In the genomic region with DNA sequence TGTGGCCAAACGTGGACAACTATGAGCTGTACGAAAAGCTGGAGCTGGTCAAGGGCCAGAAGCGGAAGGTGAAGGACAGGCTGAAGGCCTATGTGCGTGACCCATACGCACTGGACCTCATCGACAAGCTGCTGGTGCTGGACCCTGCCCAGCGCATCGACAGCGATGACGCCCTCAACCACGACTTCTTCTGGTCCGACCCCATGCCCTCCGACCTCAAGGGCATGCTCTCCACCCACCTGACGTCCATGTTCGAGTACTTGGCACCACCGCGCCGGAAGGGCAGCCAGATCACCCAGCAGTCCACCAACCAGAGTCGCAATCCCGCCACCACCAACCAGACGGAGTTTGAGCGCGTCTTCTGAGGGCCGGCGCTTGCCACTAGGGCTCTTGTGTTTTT, we compare ENCODE assay signal across 18 cellular contexts. TPM values are rescaled to one million over a fixed set of nuclear protein-coding genes. Genes with fewer than 3 reads are reported as not detected.
A peak's percentile ranks its signal among the peaks of the same experiment; 100 is the strongest.
DNase-seq lines count a peak whose midpoint lies in the region; ATAC-seq and TF ChIP-seq lines count a peak whose summit lies in the region.
"Had no signal": no experiment of that assay in that cellular context is flagged by ENCODE, and none has a peak within 500 bp of the region (broad histone marks: within the 10 kb centered on the region; RNA-seq: fewer than 3 reads in every experiment).

No MANE protein-coding gene starts in this region.

- no peak overlapping the region for H3K23ac ChIP-seq in trophoblast cell (ENCODE audit: low read length)

- peak overlapping the region; percentile 0 for H3K27ac Mint-ChIP-seq in activated naive CD4-positive, alpha-beta T cell treated with anti-CD3 and anti-CD28 coated beads, Interleukin-2, amount 10 ng/mL, durations not matched to agents 7 days and 5 days
- H3K27ac Mint-ChIP-seq in central memory CD8-positive, alpha-beta T cell (ENCODE audit: low read depth) = no peak overlapping the region
- H3K27ac Mint-ChIP-seq in activated CD8-positive, alpha-beta memory T cell treated with anti-CD3 and anti-CD28 coated beads, Interleukin-2, amount 10 ng/mL, durations not matched to agents 7 days and 5 days = no peak overlapping the region
- H3K27ac Mint-ChIP-seq: progenitor cell of endocrine pancreas had no signal

- H3K9me3 Mint-ChIP-seq in activated naive CD4-positive, alpha-beta T cell treated with anti-CD3 and anti-CD28 coated beads, Interleukin-2, amount 10 ng/mL, durations not matched to agents 7 days and 5 days = no peaks in the 10 kb centered on the region
- no peaks in the 10 kb centered on the region for H3K9me3 Mint-ChIP-seq in central memory CD8-positive, alpha-beta T cell
- no peaks in the 10 kb centered on the region for H3K9me3 Mint-ChIP-seq in activated CD8-positive, alpha-beta memory T cell treated with anti-CD3 and anti-CD28 coated beads, Interleukin-2, amount 10 ng/mL, durations not matched to agents 7 days and 5 days (ENCODE audit: low read depth)

- no peak overlapping the region for H2BK120ac ChIP-seq in trophoblast cell (ENCODE audit: insufficient read depth, low read length, poor library complexity)

- H3K9me3 ChIP-seq in MM.1S (replicated peaks; ENCODE audit: insufficient read depth, low read length) = no peaks in the 10 kb centered on the region
- no peaks in the 10 kb centered on the region for H3K9me3 ChIP-seq in trophoblast cell (ENCODE audit: insufficient read depth, low read depth, low read length)
- H3K9me3 ChIP-seq: esophagus squamous epithelium, thyroid gland had no signal

- H3K9ac ChIP-seq in MM.1S (ENCODE audit: low read length) = no peak overlapping the region
- no peak overlapping the region for H3K9ac ChIP-seq in trophoblast cell (ENCODE audit: low read length)

- H2BK5ac ChIP-seq in trophoblast cell (ENCODE audit: low read depth, low read length, poor library complexity) = no peak overlapping the region

- H2BK12ac ChIP-seq in trophoblast cell (ENCODE audit: low read length) = no peak overlapping the region

- peaks cover 6% of the 10 kb centered on the region for H3K79me1 ChIP-seq in trophoblast cell (ENCODE audit: low read length)

- no peak overlapping the region for H4K8ac ChIP-seq in trophoblast cell (ENCODE audit: low read depth, low read length)

- H2AFZ ChIP-seq in MM.1S (ENCODE audit: low read length) (no peak overlapping the region), trophoblast cell (ENCODE audit: insufficient read depth, low read length, poor library complexity) (no peak overlapping the region)

- TF ChIP-seq CTCF in MM.1S (IDR thresholded peaks at IDR 0.05; ENCODE audit: low read length) = no peak

- no peak overlapping the region for H3K4ac ChIP-seq in trophoblast cell (ENCODE audit: low read depth, low read length)

- peaks cover 36% of the 10 kb centered on the region for H3F3A ChIP-seq in MM.1S (ENCODE audit: insufficient read depth, low read length)

- peaks cover 54% of the 10 kb centered on the region for H3K4me1 Mint-ChIP-seq in activated naive CD4-positive, alpha-beta T cell treated with anti-CD3 and anti-CD28 coated beads, Interleukin-2, amount 10 ng/mL, durations not matched to agents 7 days and 5 days
- peaks cover 35% of the 10 kb centered on the region for H3K4me1 Mint-ChIP-seq in central memory CD8-positive, alpha-beta T cell
- peaks cover 48% of the 10 kb centered on the region for H3K4me1 Mint-ChIP-seq in activated CD8-positive, alpha-beta memory T cell treated with anti-CD3 and anti-CD28 coated beads, Interleukin-2, amount 10 ng/mL, durations not matched to agents 7 days and 5 days

- H3K36me3 ChIP-seq in MM.1S (replicated peaks; ENCODE audit: insufficient read depth, low read length) (peaks cover 36% of the 10 kb centered on the region), trophoblast cell (ENCODE audit: control insufficient read depth in 1 of 2, insufficient read depth in 2 of 2, low read length in 2 of 2) (peaks cover 56% of the 10 kb centered on the region in 2 experiments)

- H3K4me3 ChIP-seq in MM.1S (ENCODE audit: low read length) (no peak overlapping the region), trophoblast cell (ENCODE audit: low read depth, low read length) (peak overlapping the region; percentile 4)
- H3K4me3 ChIP-seq: esophagus squamous epithelium, lung, SK-N-MC, thyroid gland had no signal

- H4K12ac ChIP-seq in trophoblast cell (ENCODE audit: low read depth, low read length) = no peak overlapping the region

- no peak for ATAC-seq in central memory CD8-positive, alpha-beta T cell (replicated peaks; ENCODE audit: extremely low read depth, poor library complexity, severe bottlenecking)
- no peak for ATAC-seq in activated CD8-positive, alpha-beta memory T cell treated with anti-CD3 and anti-CD28 coated beads, Interleukin-2, amount 10 ng/mL, durations not matched to agents 7 days and 5 days

- H3K4me1 ChIP-seq in MM.1S (ENCODE audit: low read length) (peaks cover 31% of the 10 kb centered on the region), trophoblast cell (ENCODE audit: control insufficient read depth in 1 of 2, insufficient read depth in 2 of 2, low read length in 2 of 2) (peaks cover 0 to 3% of the 10 kb centered on the region in 2 experiments)

- peaks cover 53% of the 10 kb centered on the region for H3K79me2 ChIP-seq in MM.1S (ENCODE audit: low read length)
- H3K79me2 ChIP-seq in trophoblast cell (ENCODE audit: control insufficient read depth, insufficient read depth, low read length, poor library complexity) = peaks cover 8% of the 10 kb centered on the region

- H3K27me3 ChIP-seq in MM.1S (replicated peaks; ENCODE audit: insufficient read depth, low read length) (no peaks in the 10 kb centered on the region), trophoblast cell (ENCODE audit: insufficient read depth, low read length) (no peaks in the 10 kb centered on the region)
- H3K27me3 ChIP-seq: esophagus squamous epithelium, thyroid gland had no signal

- H3K14ac ChIP-seq in trophoblast cell (ENCODE audit: low read length) = no peak overlapping the region

- CTCF ChIA-PET in activated naive CD4-positive, alpha-beta T cell treated with anti-CD3 and anti-CD28 coated beads, Interleukin-2, amount 10 ng/mL, durations not matched to agents 7 days and 5 days (lab: Charles Lee) = no interaction called here
- CTCF ChIA-PET in activated CD8-positive, alpha-beta memory T cell treated with anti-CD3 and anti-CD28 coated beads, Interleukin-2, amount 10 ng/mL, durations not matched to agents 7 days and 5 days (lab: Charles Lee) = interaction anchor here (2.2 to 8.7 kb wide), 2 partner anchors 80 to 132 kb away, joined by 8 to 64 read pairs; no protein-coding TSS in a partner anchor

- H3K27me3 Mint-ChIP-seq in activated naive CD4-positive, alpha-beta T cell treated with anti-CD3 and anti-CD28 coated beads, Interleukin-2, amount 10 ng/mL, durations not matched to agents 7 days and 5 days = no peaks in the 10 kb centered on the region
- no peaks in the 10 kb centered on the region for H3K27me3 Mint-ChIP-seq in central memory CD8-positive, alpha-beta T cell
- H3K27me3 Mint-ChIP-seq in activated CD8-positive, alpha-beta memory T cell treated with anti-CD3 and anti-CD28 coated beads, Interleukin-2, amount 10 ng/mL, durations not matched to agents 7 days and 5 days = no peaks in the 10 kb centered on the region
- H3K27me3 Mint-ChIP-seq: progenitor cell of endocrine pancreas had no signal

- H3K4me2 ChIP-seq in MM.1S (ENCODE audit: low read depth, low read length) (no peak overlapping the region), trophoblast cell (ENCODE audit: low read length) (no peak overlapping the region)

- no CpG with 5 or more reads among the region's 25 CpGs for WGBS in trophoblast cell (ENCODE audit: extremely low coverage, insufficient coverage, insufficient read length)

- no peak overlapping the region for H3K4me3 Mint-ChIP-seq in activated naive CD4-positive, alpha-beta T cell treated with anti-CD3 and anti-CD28 coated beads, Interleukin-2, amount 10 ng/mL, durations not matched to agents 7 days and 5 days
- H3K4me3 Mint-ChIP-seq in central memory CD8-positive, alpha-beta T cell = peak overlapping the region; percentile 27
- H3K4me3 Mint-ChIP-seq in activated CD8-positive, alpha-beta memory T cell treated with anti-CD3 and anti-CD28 coated beads, Interleukin-2, amount 10 ng/mL, durations not matched to agents 7 days and 5 days = no peak overlapping the region

- no peak overlapping the region for H4K91ac ChIP-seq in trophoblast cell (ENCODE audit: low read depth, low read length)

- H3K27ac ChIP-seq in MM.1S (ENCODE audit: low read length) (peak overlapping the region; percentile 39; the same call in 1 of the 2 replicates), trophoblast cell (ENCODE audit: low read depth, low read length) (no peak overlapping the region)
- H3K27ac ChIP-seq: SK-N-MC, thyroid gland had no signal

- DNase-seq in activated naive CD4-positive, alpha-beta T cell treated with anti-CD3 and anti-CD28 coated beads, Interleukin-2, amount 10 ng/mL, durations not matched to agents 7 days and 5 days = no peak
- DNase-seq in activated naive CD4-positive, alpha-beta T cell treated with Interleukin-2 at 50 U/mL for 16 hours = no peak
- DNase-seq in MM.1S (no peak), trophoblast cell (no peak), islet precursor cell (no peak), GDM1 (lab: John Stamatoyannopoulos, UW) (no peak)
- DNase-seq in central memory CD8-positive, alpha-beta T cell (ENCODE audit: low spot score in 2 of 2) = no peak
- DNase-seq in activated CD8-positive, alpha-beta memory T cell treated with anti-CD3 and anti-CD28 coated beads, Interleukin-2, amount 10 ng/mL, durations not matched to agents 7 days and 5 days = no peak
- DNase-seq: cerebellar nuclear complex; DMS79; effector CD4-positive, alpha-beta T cell; esophagus squamous epithelium; NCI-H748 treated with DMSO at 0.1 percent for 48 hours; thyroid gland had no signal

- H3K18ac ChIP-seq in trophoblast cell (ENCODE audit: low read length) = no peak overlapping the region

- H2AK5ac ChIP-seq in trophoblast cell (ENCODE audit: low read length) = no peak overlapping the region

- peaks cover 32% of the 10 kb centered on the region for H4K20me1 ChIP-seq in MM.1S (ENCODE audit: insufficient read depth, low read length)

- H3K9me2 ChIP-seq in MM.1S (replicated peaks; ENCODE audit: insufficient read depth, low read length) = no peaks in the 10 kb centered on the region

- peaks cover 50% of the 10 kb centered on the region for H3K36me3 Mint-ChIP-seq in activated naive CD4-positive, alpha-beta T cell treated with anti-CD3 and anti-CD28 coated beads, Interleukin-2, amount 10 ng/mL, durations not matched to agents 7 days and 5 days
- peaks cover 69% of the 10 kb centered on the region for H3K36me3 Mint-ChIP-seq in central memory CD8-positive, alpha-beta T cell (ENCODE audit: insufficient read depth)
- peaks cover 51% of the 10 kb centered on the region for H3K36me3 Mint-ChIP-seq in activated CD8-positive, alpha-beta memory T cell treated with anti-CD3 and anti-CD28 coated beads, Interleukin-2, amount 10 ng/mL, durations not matched to agents 7 days and 5 days

RNA-seq across cellular contexts. Expression of a gene that starts 3.3 kb away (rescaled TPM):
- 36.0 and 38.6 TPM in 2 replicates for polyA plus RNA-seq in trophoblast cell (2013)
- total RNA-seq in activated CD8-positive, alpha-beta memory T cell treated with anti-CD3 and anti-CD28 coated beads, Interleukin-2, amount 10 ng/mL, durations not matched to agents 7 days and 5 days = 100 to 1,000 TPM; 120 to 128 TPM

RNA-seq across cellular contexts. Expression of a gene that starts 10.7 kb away (rescaled TPM):
- polyA plus RNA-seq in trophoblast cell (2013) = 0.40 and 0.65 TPM in 2 replicates
- 10 to 100 TPM; 75.2 to 87.8 TPM for total RNA-seq in activated CD8-positive, alpha-beta memory T cell treated with anti-CD3 and anti-CD28 coated beads, Interleukin-2, amount 10 ng/mL, durations not matched to agents 7 days and 5 days
- total RNA-seq: MCF 10A had no signal

RNA-seq across cellular contexts. Expression of a gene that starts 13.5 kb away (rescaled TPM):
- polyA plus RNA-seq in trophoblast cell (2013) = 21.9 and 22.3 TPM in 2 replicates
- 100 to 1,000 TPM; 109 to 117 TPM for total RNA-seq in activated CD8-positive, alpha-beta memory T cell treated with anti-CD3 and anti-CD28 coated beads, Interleukin-2, amount 10 ng/mL, durations not matched to agents 7 days and 5 days

RNA-seq across cellular contexts. Expression of a gene that starts 54.1 kb away (rescaled TPM):
- 11.8 and 11.9 TPM in 2 replicates for polyA plus RNA-seq in trophoblast cell (2013)
- total RNA-seq in activated CD8-positive, alpha-beta memory T cell treated with anti-CD3 and anti-CD28 coated beads, Interleukin-2, amount 10 ng/mL, durations not matched to agents 7 days and 5 days = 10 to 100 TPM; 24.1 to 26.8 TPM
